Comparison of ENCODE assay signal across 16 cellular contexts in genomic region chr14:94113908-94114588, GRCh38. TPM values are rescaled to one million over a fixed set of nuclear protein-coding genes. Genes with fewer than 3 reads are reported as not detected.
DNase-seq lines count a peak whose midpoint lies in the region; ATAC-seq and TF ChIP-seq lines count a peak whose summit lies in the region.
"Had no signal": no experiment of that assay in that cellular context is flagged by ENCODE, and none has a peak within 500 bp of the region (broad histone marks: within the 10 kb centered on the region; RNA-seq: fewer than 3 reads in every experiment).

No MANE protein-coding gene starts in this region.

- H3K4me1 ChIP-seq in breast epithelium (no peaks in the 10 kb centered on the region), mammary epithelial cell (ENCODE audit: insufficient read depth, low read length) (peaks cover 3% of the 10 kb centered on the region), esophagus muscularis mucosa (peaks cover 27 to 41% (median 36%) of the 10 kb centered on the region in 4 donors), mucosa of rectum (ENCODE audit: control insufficient read depth in 2 of 2, insufficient read depth in 2 of 2, low read length in 2 of 2) (peaks cover 23 to 42% of the 10 kb centered on the region in 2 donors), transverse colon (peaks cover 3 to 59% (median 35%) of the 10 kb centered on the region in 4 donors)

- H3K36me3 ChIP-seq in breast epithelium (no peaks in the 10 kb centered on the region), mammary epithelial cell (ENCODE audit: insufficient read depth, low read length) (no peaks in the 10 kb centered on the region), esophagus muscularis mucosa (peaks cover 0 to 8% (median 3%) of the 10 kb centered on the region in 4 donors), mucosa of rectum (ENCODE audit: control insufficient read depth in 2 of 2, insufficient read depth in 2 of 2, low read length in 2 of 2) (no peaks in the 10 kb centered on the region), transverse colon (no peaks in the 10 kb centered on the region)

- TF ChIP-seq EP300 in esophagus muscularis mucosa (IDR thresholded peaks at IDR 0.05) (no peak), transverse colon (IDR thresholded peaks at IDR 0.05; ENCODE audit: low read depth) (no peak)

- no peak overlapping the region for H3K9ac ChIP-seq in mammary epithelial cell (ENCODE audit: insufficient read depth, low read length)
- H3K9ac ChIP-seq in mucosa of rectum (ENCODE audit: low read depth in 1 of 2, low read length in 2 of 2) = peak overlapping the region in 1 of 2 donors; percentile 31
- H3K9ac ChIP-seq: SK-N-SH had no signal

- DNase-seq in breast epithelium (ENCODE audit: low spot score in 2 of 2) (no peak), mammary epithelial cell (no peak), esophagus muscularis mucosa (ENCODE audit: extremely low spot score) (no peak), transverse colon (no peak), NCI-H524 (lab: John Stamatoyannopoulos, UW) (no peak), HuH-7.5 (ENCODE audit: low spot score) (no peak)
- DNase-seq: activated CD4-positive, alpha-beta T cell treated with anti-CD3 and anti-CD28 coated beads, Interleukin-2, amount 10 ng/mL, durations not matched to agents 7 days and 5 days; activated T-cell treated with anti-CD3 and anti-CD28 coated beads, Interleukin-2, amount 50 U/mL, for 1 hour; CD4-positive, CD25-positive, alpha-beta regulatory T cell; NCI-H1436 treated with DMSO at 0.1 percent for 48 hours; NCI-H345; stimulated activated naive CD4-positive, alpha-beta T cell treated with Interleukin-2 at 50 U/mL for 16 hours had no signal

- TF ChIP-seq CTCF in breast epithelium (IDR thresholded peaks at IDR 0.05) (no peak), mammary epithelial cell (conservative IDR thresholded peaks at IDR 0.05 in 1 of 2, IDR thresholded peaks at IDR 0.05 in 1 of 2; ENCODE audit: extremely low read depth in 1 of 2, insufficient read depth in 1 of 2, low read depth in 1 of 2, low read length in 2 of 2) (no peak), esophagus muscularis mucosa (IDR thresholded peaks at IDR 0.05) (no peak), transverse colon (IDR thresholded peaks at IDR 0.05) (no peak)

- H2AFZ ChIP-seq in mammary epithelial cell (ENCODE audit: low read depth, low read length) = no peak overlapping the region

- in situ Hi-C loops in mammary epithelial cell (cut with MboI; ENCODE audit: low sequenced_read_pairs in 2 of 2) (no loop called here), transverse colon (cut with MboI; ENCODE audit: low pct_ligation_motif_present in 1 of 4, low pct_unique_long_range_greater_than_20kb in 1 of 4, low sequenced_read_pairs in 3 of 4) (no loop called here)

- no TSS peak for BruUV-seq in mammary epithelial cell (replicated peaks; lab: Mats Ljungman, UMichigan)

- CTCF ChIA-PET in mammary epithelial cell (lab: Charles Lee; ENCODE audit: low non-redundant PET) = interaction anchor here (0.5 kb wide), 1 partner anchor 117 kb away, joined by 4 read pairs; no protein-coding TSS in a partner anchor

- H3K79me2 ChIP-seq in mammary epithelial cell (ENCODE audit: insufficient read depth, low read length) = no peaks in the 10 kb centered on the region

- TF ChIP-seq POLR2A in breast epithelium (IDR thresholded peaks at IDR 0.05) (no peak), esophagus muscularis mucosa (IDR thresholded peaks at IDR 0.05; ENCODE audit: low read depth) (no peak), transverse colon (IDR thresholded peaks at IDR 0.05) (no peak)

- no peaks in the 10 kb centered on the region for H3K9me3 ChIP-seq in breast epithelium
- H3K9me3 ChIP-seq in mammary epithelial cell (replicated peaks; ENCODE audit: insufficient read depth, low read length) = no peaks in the 10 kb centered on the region
- H3K9me3 ChIP-seq in esophagus muscularis mucosa = peaks cover 0 to 2% (median under 1%) of the 10 kb centered on the region in 4 donors
- H3K9me3 ChIP-seq in mucosa of rectum (ENCODE audit: control insufficient read depth in 2 of 2, low read length in 2 of 2) = no peaks in the 10 kb centered on the region
- no peaks in the 10 kb centered on the region for H3K9me3 ChIP-seq in transverse colon
- H3K9me3 ChIP-seq: SK-N-SH had no signal

- intact Hi-C loops in breast epithelium (cut with DNase I; ENCODE audit: low total_unique reads) = no loop called here
- intact Hi-C loops in mammary epithelial cell (cut with micrococcal nuclease) = no loop called here
- intact Hi-C loops in esophagus muscularis mucosa (cut with DNase I) = no loop called here
- intact Hi-C loops in transverse colon (cut with DNase I; ENCODE audit: low total_unique reads) = no loop called here

- ATAC-seq in GM21619 (IDR thresholded peaks at IDR 0.05; ENCODE audit: unreplicated experiment) = no peak

- 88% methylated on average over 5 of the region's 5 CpGs for WGBS in mammary epithelial cell (ENCODE audit: low coverage, missing lambda C conversion rate)
- 67% methylated on average over 3 of the region's 5 CpGs for WGBS in esophagus muscularis mucosa
- WGBS in transverse colon (ENCODE audit: low coverage in 1 of 2), 2 donors = 76 to 80% methylated on average over 4 to 5 of the region's 5 CpGs

- H3K4me2 ChIP-seq in mammary epithelial cell (ENCODE audit: insufficient read depth, low read depth, low read length) = no peak overlapping the region
- H3K4me2 ChIP-seq: SK-N-SH, smooth muscle cell had no signal

- peak overlapping the region; percentile 12 to 87 for H3K27ac ChIP-seq in breast epithelium
- no peak overlapping the region for H3K27ac ChIP-seq in mammary epithelial cell (ENCODE audit: insufficient read depth, low read depth, low read length)
- peak overlapping the region; percentile 72 to 82 (median 77) for H3K27ac ChIP-seq in esophagus muscularis mucosa (replicated peaks in 1 of 4)
- peak overlapping the region; percentile 52 to 70 for H3K27ac ChIP-seq in mucosa of rectum (ENCODE audit: low read depth in 2 of 2, low read length in 2 of 2)
- peak overlapping the region; percentile 83 to 92 (median 85) for H3K27ac ChIP-seq in transverse colon

- no peaks in the 10 kb centered on the region for H4K20me1 ChIP-seq in mammary epithelial cell (ENCODE audit: insufficient read depth, low read length)

- H3K27me3 ChIP-seq in breast epithelium = no peaks in the 10 kb centered on the region
- H3K27me3 ChIP-seq in mammary epithelial cell (ENCODE audit: insufficient read depth, low read length) = no peaks in the 10 kb centered on the region
- peaks cover 0 to 7% (median 0%) of the 10 kb centered on the region in 4 donors for H3K27me3 ChIP-seq in esophagus muscularis mucosa
- no peaks in the 10 kb centered on the region for H3K27me3 ChIP-seq in mucosa of rectum (ENCODE audit: control insufficient read depth in 2 of 2, insufficient read depth in 2 of 2, low read length in 2 of 2)
- no peaks in the 10 kb centered on the region for H3K27me3 ChIP-seq in transverse colon

- H3K4me3 ChIP-seq in breast epithelium (peak overlapping the region in 2 of 3 donors; percentile 1 to 7), mammary epithelial cell (replicated peaks in 1 of 3; ENCODE audit: insufficient read depth in 1 of 3, low read depth in 2 of 3, low read length in 3 of 3) (no peak overlapping the region), esophagus muscularis mucosa (no peak overlapping the region), mucosa of rectum (ENCODE audit: low read length in 2 of 2) (peak overlapping the region in 1 of 2 donors; percentile 3), transverse colon (no peak overlapping the region)
- H3K4me3 ChIP-seq: smooth muscle cell had no signal

- dilution Hi-C loops in mammary epithelial cell (cut with HindIII; ENCODE audit: low sequenced_read_pairs) = no loop called here

RNA-seq across cellular contexts. Expression of gene IFI27, which starts 3.5 kb away (rescaled TPM):
- 100 to 1,000 TPM; 101 to 196 (median 160) TPM for total RNA-seq in breast epithelium
- 1 to 10 TPM in 1 of 2 donors, under 1 TPM in 1; 0.83 to 1.3 TPM for total RNA-seq in mammary epithelial cell
- 0.53 TPM for polyA plus RNA-seq in mammary epithelial cell
- polyA minus RNA-seq in mammary epithelial cell = not detected
- 100 to 1,000 TPM in 3 of 4 donors, 10 to 100 TPM in 1; 88.0 to 293 (median 180) TPM for total RNA-seq in esophagus muscularis mucosa
- 1,000 to 10,000 TPM in 1 of 4 donors, 100 to 1,000 TPM in 3; 124 to 1,625 (median 472) TPM for total RNA-seq in transverse colon

RNA-seq across cellular contexts. Expression of gene IFI27L2, which starts 15.4 kb away (rescaled TPM):
- total RNA-seq in breast epithelium (10 to 100 TPM; 74.2 to 98.8 (median 92.1) TPM), mammary epithelial cell (100 to 1,000 TPM in 1 of 2 donors, 10 to 100 TPM in 1; 68.0 to 122 TPM), esophagus muscularis mucosa (10 to 100 TPM; 38.8 to 83.9 (median 64.7) TPM), transverse colon (100 to 1,000 TPM in 1 of 4 donors, 10 to 100 TPM in 2, not detected in 1; 32.8 to 108 (median 74.6) TPM)
- polyA plus RNA-seq in mammary epithelial cell = 114 TPM
- polyA minus RNA-seq in mammary epithelial cell = 48.4 TPM

RNA-seq across cellular contexts. Expression of gene IFI27L1, which starts 32.9 kb away (rescaled TPM):
- total RNA-seq in breast epithelium (10 to 100 TPM in 2 of 3 donors, 1 to 10 TPM in 1; 6.6 to 14.5 (median 10.6) TPM), mammary epithelial cell (10 to 100 TPM; 11.2 to 28.5 TPM), esophagus muscularis mucosa (10 to 100 TPM in 1 of 4 donors, 1 to 10 TPM in 3; 5.8 to 12.9 (median 6.4) TPM), transverse colon (10 to 100 TPM in 3 of 4 donors, not detected in 1; 12.3 to 21.3 (median 17.9) TPM)
- polyA plus RNA-seq in mammary epithelial cell = 33.6 TPM
- polyA minus RNA-seq in mammary epithelial cell = 18.6 TPM

RNA-seq across cellular contexts. Expression of gene DDX24, which starts 33.0 kb away (rescaled TPM):
- total RNA-seq in breast epithelium = 100 to 1,000 TPM; 156 to 201 (median 172) TPM
- total RNA-seq in mammary epithelial cell = 100 to 1,000 TPM in 1 of 2 donors, 10 to 100 TPM in 1; 94.7 to 156 TPM
- polyA plus RNA-seq in mammary epithelial cell = 163 TPM
- polyA minus RNA-seq in mammary epithelial cell = 119 TPM
- total RNA-seq in esophagus muscularis mucosa = 100 to 1,000 TPM; 142 to 215 (median 176) TPM
- 100 to 1,000 TPM in 1 of 4 donors, 10 to 100 TPM in 3; 70.2 to 319 (median 87.7) TPM for total RNA-seq in transverse colon

Comparison
In these comparisons a context has a peak if more than half of its experiments do, and no peak if none do; other contexts are left out.
1. H3K4me3 ChIP-seq: peak in breast epithelium (2 of 3); none in mammary epithelial cell (0 of 3), esophagus muscularis mucosa (0 of 4) and transverse colon (0 of 4).
2. RNA of gene IFI27, which starts 3.5 kb away (total RNA-seq): 124 to 1,625 TPM in transverse colon, 88.0 to 293 TPM in esophagus muscularis mucosa and 101 to 196 TPM in breast epithelium; 0.83 to 1.3 TPM in mammary epithelial cell; every median in the first group is over 10 times any median in the second.